Comparison of ENCODE assay signal across 8 cellular contexts in genomic region chr7:134315679-134316538, GRCh38. TPM values are rescaled to one million over a fixed set of nuclear protein-coding genes. Genes with fewer than 3 reads are reported as not detected.
DNase-seq lines count a peak whose midpoint lies in the region; ATAC-seq and TF ChIP-seq lines count a peak whose summit lies in the region.

No MANE protein-coding gene starts in this region.

- no peaks in the 10 kb centered on the region for H3K9me2 ChIP-seq in Karpas-422 (replicated peaks; ENCODE audit: insufficient read depth, low read length)

- peak overlapping the region; percentile 91 for H3K9ac ChIP-seq in Karpas-422 (ENCODE audit: low read length)

- no peak for DNase-seq in activated CD4-positive, alpha-beta T cell treated with anti-CD3 and anti-CD28 coated beads, Interleukin-2, amount 10 ng/mL, durations not matched to agents 7 days and 5 days
- no peak for DNase-seq in activated CD4-positive, alpha-beta T cell treated with anti-CD3 and anti-CD28 coated beads for 48 hours
- DNase-seq in Karpas-422 (peak; percentile 59), astrocyte of the spinal cord (ENCODE audit: low read depth, low spot score) (peak; percentile 34), iris pigment epithelial cell (ENCODE audit: low read depth) (peak; percentile 41), AG20443 (ENCODE audit: low spot score) (no peak), NCI-H2171 treated with DMSO at 0.1 percent for 48 hours (lab: John Stamatoyannopoulos, UW) (no peak)

- TF ChIP-seq CTCF in astrocyte of the spinal cord (IDR thresholded peaks at IDR 0.05; ENCODE audit: low read depth, low read length): no peak

- peak overlapping the region; percentile 86 for H2AFZ ChIP-seq in Karpas-422 (ENCODE audit: low read length)

- peak overlapping the region; percentile 89 for H3K4me3 Mint-ChIP-seq in activated CD4-positive, alpha-beta T cell treated with anti-CD3 and anti-CD28 coated beads, Interleukin-2, amount 10 ng/mL, durations not matched to agents 7 days and 5 days
- H3K4me3 Mint-ChIP-seq in stimulated activated memory B cell treated with anti-CD40 and anti-IgM and Interleukin-4, amounts not matched to agents 10 μg/mL and 1 μg/mL and 100 μg/mL, for 72 hours: peak overlapping the region; percentile 98

- H3K27me3 ChIP-seq in Karpas-422 (ENCODE audit: low read length): no peaks in the 10 kb centered on the region

- peaks cover 20% of the 10 kb centered on the region for H3K4me1 ChIP-seq in Karpas-422 (ENCODE audit: low read length)

- in situ Hi-C loops in astrocyte of the spinal cord (cut with HindIII; ENCODE audit: low sequenced_read_pairs): no loop called here

- peak overlapping the region; percentile 30 for H3K27ac ChIP-seq in Karpas-422 (ENCODE audit: low read length)

- CTCF ChIA-PET in activated CD4-positive, alpha-beta T cell treated with anti-CD3 and anti-CD28 coated beads, Interleukin-2, amount 10 ng/mL, durations not matched to agents 7 days and 5 days (lab: Charles Lee): interaction anchor here (0.6 to 2.1 kb wide), 7 partner anchors 12 to 566 kb away, joined by 3 to 6 read pairs (median 3); no protein-coding TSS in a partner anchor

- ATAC-seq in stimulated activated memory B cell treated with anti-CD40 and anti-IgM and Interleukin-4, amounts not matched to agents 10 μg/mL and 1 μg/mL and 100 μg/mL, for 72 hours: peak; percentile 10

- no peaks in the 10 kb centered on the region for H3K9me3 ChIP-seq in Karpas-422 (ENCODE audit: low read length)

- peaks cover 51% of the 10 kb centered on the region for H3K79me2 ChIP-seq in Karpas-422 (ENCODE audit: low read length)

- no peaks in the 10 kb centered on the region for H4K20me1 ChIP-seq in Karpas-422 (ENCODE audit: insufficient read depth, low read depth, low read length)

- H3K27ac Mint-ChIP-seq in activated CD4-positive, alpha-beta T cell treated with anti-CD3 and anti-CD28 coated beads, Interleukin-2, amount 10 ng/mL, durations not matched to agents 7 days and 5 days: peak overlapping the region; percentile 83
- peak overlapping the region; percentile 87 for H3K27ac Mint-ChIP-seq in stimulated activated memory B cell treated with anti-CD40 and anti-IgM and Interleukin-4, amounts not matched to agents 10 μg/mL and 1 μg/mL and 100 μg/mL, for 72 hours

- POLR2A ChIA-PET in activated CD4-positive, alpha-beta T cell treated with anti-CD3 and anti-CD28 coated beads, Interleukin-2, amount 10 ng/mL, durations not matched to agents 7 days and 5 days (lab: Charles Lee): interaction anchor here (0.8 kb wide), 1 partner anchor 27 kb away, joined by 3 read pairs; no protein-coding TSS in a partner anchor

- H3K4me1 Mint-ChIP-seq in activated CD4-positive, alpha-beta T cell treated with anti-CD3 and anti-CD28 coated beads, Interleukin-2, amount 10 ng/mL, durations not matched to agents 7 days and 5 days: peaks cover 24% of the 10 kb centered on the region
- H3K4me1 Mint-ChIP-seq in stimulated activated memory B cell treated with anti-CD40 and anti-IgM and Interleukin-4, amounts not matched to agents 10 μg/mL and 1 μg/mL and 100 μg/mL, for 72 hours: peaks cover 20% of the 10 kb centered on the region

- peak overlapping the region; percentile 98 for H3K4me2 ChIP-seq in Karpas-422 (ENCODE audit: low read depth, low read length, poor library complexity, severe bottlenecking)

- H3K36me3 ChIP-seq in Karpas-422 (ENCODE audit: insufficient read depth, low read length): no peaks in the 10 kb centered on the region

- peaks cover 5% of the 10 kb centered on the region for H3K36me3 Mint-ChIP-seq in activated CD4-positive, alpha-beta T cell treated with anti-CD3 and anti-CD28 coated beads, Interleukin-2, amount 10 ng/mL, durations not matched to agents 7 days and 5 days (ENCODE audit: low read depth)
- no peaks in the 10 kb centered on the region for H3K36me3 Mint-ChIP-seq in stimulated activated memory B cell treated with anti-CD40 and anti-IgM and Interleukin-4, amounts not matched to agents 10 μg/mL and 1 μg/mL and 100 μg/mL, for 72 hours

- no peaks in the 10 kb centered on the region for H3K27me3 Mint-ChIP-seq in activated CD4-positive, alpha-beta T cell treated with anti-CD3 and anti-CD28 coated beads, Interleukin-2, amount 10 ng/mL, durations not matched to agents 7 days and 5 days
- no peaks in the 10 kb centered on the region for H3K27me3 Mint-ChIP-seq in stimulated activated memory B cell treated with anti-CD40 and anti-IgM and Interleukin-4, amounts not matched to agents 10 μg/mL and 1 μg/mL and 100 μg/mL, for 72 hours

- no peaks in the 10 kb centered on the region for H3K9me3 Mint-ChIP-seq in activated CD4-positive, alpha-beta T cell treated with anti-CD3 and anti-CD28 coated beads, Interleukin-2, amount 10 ng/mL, durations not matched to agents 7 days and 5 days
- no peaks in the 10 kb centered on the region for H3K9me3 Mint-ChIP-seq in stimulated activated memory B cell treated with anti-CD40 and anti-IgM and Interleukin-4, amounts not matched to agents 10 μg/mL and 1 μg/mL and 100 μg/mL, for 72 hours

- peak overlapping the region; percentile 95 for H3K4me3 ChIP-seq in Karpas-422 (ENCODE audit: low read length)
- peak overlapping the region; percentile 77 for H3K4me3 ChIP-seq in astrocyte of the spinal cord (ENCODE audit: low read depth, low read length)

RNA-seq across cellular contexts. Expression of gene SLC35B4, which starts 0.8 kb away (rescaled TPM):
- 10 to 100 TPM; 15.2 to 18.4 TPM for total RNA-seq in activated CD4-positive, alpha-beta T cell treated with anti-CD3 and anti-CD28 coated beads, Interleukin-2, amount 10 ng/mL, durations not matched to agents 7 days and 5 days
- total RNA-seq in Karpas-422 (2014; rRNA removed; shearing (Covaris generic); ENCODE audit: low replicate concordance): 10.5 and 15.7 TPM in 2 replicates

Comparison
In these comparisons a context has a peak if more than half of its experiments do, and no peak if none do; other contexts are left out.
1. DNase-seq: peak in Karpas-422 (single experiment), astrocyte of the spinal cord (single experiment) and iris pigment epithelial cell (single experiment); none in activated CD4-positive, alpha-beta T cell treated with anti-CD3 and anti-CD28 coated beads, Interleukin-2, amount 10 ng/mL, durations not matched to agents 7 days and 5 days (single experiment), activated CD4-positive, alpha-beta T cell treated with anti-CD3 and anti-CD28 coated beads for 48 hours (single experiment), AG20443 (single experiment) and NCI-H2171 treated with DMSO at 0.1 percent for 48 hours (single experiment).